ENCODE assay signal across 15 cellular contexts in genomic region chr21:46039891-46040660, GRCh38. TPM values are rescaled to one million over a fixed set of nuclear protein-coding genes. Genes with fewer than 3 reads are reported as not detected.
"Had no signal": no experiment of that assay in that cellular context is flagged by ENCODE, and none has a peak within 500 bp of the region (broad histone marks: within the 10 kb centered on the region; RNA-seq: fewer than 3 reads in every experiment).

No MANE protein-coding gene starts in this region.

- H3K27ac Mint-ChIP-seq: activated CD8-positive, alpha-beta T cell treated with anti-CD3 and anti-CD28 coated beads for 36 hours; activated T-helper 1 cell treated with anti-CD3 and anti-CD28 coated beads, Interleukin-12 subunit alpha, Interleukin-12 subunit beta, Interleukin-2, Interleukin-4 antibody, amounts not matched to agents 30 ng/mL and 10 ng/mL and 1 ng/mL, durations not matched to agents 14 hours and 24 hours and 36 hours; endodermal cell; T-cell had no signal

- DNase-seq: activated CD4-positive, alpha-beta T cell treated with anti-CD3 and anti-CD28 coated beads for 4 hours; activated CD8-positive, alpha-beta T cell treated with anti-CD3 and anti-CD28 coated beads for 36 hours; activated naive CD4-positive, alpha-beta T cell treated with Interleukin-2 at 50 U/mL for 16 hours; activated naive CD8-positive, alpha-beta T cell treated with anti-CD3 and anti-CD28 coated beads, Interleukin-2, amount 50 U/mL, for 24 hours; dermis blood vessel endothelial cell; endodermal cell; erythroblast; small intestine; T-cell had no signal

- H3K4me3 ChIP-seq: SK-N-MC, tibial nerve had no signal

- H3K27ac ChIP-seq: SK-N-MC, VCaP had no signal

- H3K4me1 Mint-ChIP-seq: T-cell had no signal

- H3K9me3 ChIP-seq: tibial nerve had no signal

- H3K27me3 ChIP-seq: tibial nerve had no signal

- ATAC-seq: activated CD8-positive, alpha-beta T cell treated with anti-CD3 and anti-CD28 coated beads for 36 hours; T-cell had no signal

- H3K36me3 ChIP-seq: tibial nerve had no signal

- H3K4me3 Mint-ChIP-seq: activated CD8-positive, alpha-beta T cell treated with anti-CD3 and anti-CD28 coated beads for 36 hours; activated naive CD8-positive, alpha-beta T cell treated with anti-CD3 and anti-CD28 coated beads, Interleukin-2, amount 50 U/mL, for 24 hours; activated T-helper 1 cell treated with anti-CD3 and anti-CD28 coated beads, Interleukin-12 subunit alpha, Interleukin-12 subunit beta, Interleukin-2, Interleukin-4 antibody, amounts not matched to agents 30 ng/mL and 10 ng/mL and 1 ng/mL, durations not matched to agents 14 hours and 24 hours and 36 hours; endodermal cell; T-cell had no signal

- H3K36me3 Mint-ChIP-seq: T-cell had no signal

- FAIRE-seq: keratinocyte, small intestine had no signal

- H3K9me3 Mint-ChIP-seq: activated CD8-positive, alpha-beta T cell treated with anti-CD3 and anti-CD28 coated beads for 36 hours; activated naive CD8-positive, alpha-beta T cell treated with anti-CD3 and anti-CD28 coated beads, Interleukin-2, amount 50 U/mL, for 24 hours; activated T-helper 1 cell treated with anti-CD3 and anti-CD28 coated beads, Interleukin-12 subunit alpha, Interleukin-12 subunit beta, Interleukin-2, Interleukin-4 antibody, amounts not matched to agents 30 ng/mL and 10 ng/mL and 1 ng/mL, durations not matched to agents 14 hours and 24 hours and 36 hours; T-cell had no signal

RNA-seq across cellular contexts. Expression of gene COL6A2, which starts 57.8 kb away (rescaled TPM):
- polyA plus RNA-seq: neural cell had no signal
